9 cellular contexts compared by ENCODE assay signal in genomic region chr3:46087871-46088270, GRCh38.
DNase-seq lines count a peak whose midpoint lies in the region; ATAC-seq and TF ChIP-seq lines count a peak whose summit lies in the region.
"Had no signal": no experiment of that assay in that cellular context is flagged by ENCODE, and none has a peak within 500 bp of the region (broad histone marks: within the 10 kb centered on the region; RNA-seq: fewer than 3 reads in every experiment).

No MANE protein-coding gene starts in this region.

- intact Hi-C loops in left ventricle myocardium inferior (cut with micrococcal nuclease) (no loop called here), prostate gland (cut with DNase I) (loop anchor here (5.0 kb wide), 1 partner anchor 354 kb away; no protein-coding TSS in a partner anchor)

- DNase-seq in ACHN (peak; percentile 39), RPMI8226 (peak; percentile 71), left ventricle myocardium inferior (no peak), NCI-H1048 (lab: John Stamatoyannopoulos, UW) (no peak), prostate gland (ENCODE audit: low spot score) (no peak)
- DNase-seq in stimulated activated CD4-positive, alpha-beta T cell treated with anti-CD3 and anti-CD28 coated beads, Interleukin-1b, Interleukin-23, amount 100 ng/mL, for 48 hours: no peak
- DNase-seq: stimulated activated naive CD8-positive, alpha-beta T cell treated with anti-CD3 and anti-CD28 coated beads, Interleukin-15, Interleukin-2, amounts not matched to agents 100 U/mL and 50 U/mL, for 24 hours had no signal

- TF ChIP-seq POLR2A in prostate gland (IDR thresholded peaks at IDR 0.05): no peak

- in situ Hi-C loops in ACHN (cut with HindIII; ENCODE audit: low pct_ligation_motif_present, low pct_unique_long_range_greater_than_20kb, low sequenced_read_pairs): no loop called here

- H3K27me3 ChIP-seq in left ventricle myocardium inferior (ENCODE audit: low read depth) (no peaks in the 10 kb centered on the region), prostate gland (replicated peaks; ENCODE audit: insufficient read depth) (no peaks in the 10 kb centered on the region)

- H3K4me3 ChIP-seq in GM12875 (ENCODE audit: low read depth, low read length) (no peak overlapping the region), left ventricle myocardium inferior (no peak overlapping the region), prostate gland (no peak overlapping the region)

- WGBS in prostate gland: 77% methylated on average over 3 of the region's 3 CpGs

- H3K9me3 ChIP-seq in left ventricle myocardium inferior (replicated peaks) (no peaks in the 10 kb centered on the region), prostate gland (no peaks in the 10 kb centered on the region)

- H3K27ac ChIP-seq in left ventricle myocardium inferior (replicated peaks) (no peak overlapping the region), prostate gland (no peak overlapping the region)

- ATAC-seq in HG02938 (IDR thresholded peaks at IDR 0.05; ENCODE audit: unreplicated experiment): no peak
- ATAC-seq: stimulated activated naive CD8-positive, alpha-beta T cell treated with anti-CD3 and anti-CD28 coated beads, Interleukin-15, Interleukin-2, amounts not matched to agents 100 U/mL and 50 U/mL, for 24 hours had no signal

- TF ChIP-seq CTCF in GM12875 (IDR thresholded peaks at IDR 0.05; ENCODE audit: borderline replicate concordance, insufficient read depth, low read depth, low read length) (peak; percentile 35; the same call in 1 of the 2 replicates), left ventricle myocardium inferior (IDR thresholded peaks at IDR 0.05; ENCODE audit: borderline replicate concordance) (peak; percentile 31), prostate gland (IDR thresholded peaks at IDR 0.05) (no peak)

- no peaks in the 10 kb centered on the region for H3K36me3 ChIP-seq in left ventricle myocardium inferior
- H3K36me3 ChIP-seq in prostate gland: no peaks in the 10 kb centered on the region

- H3K4me1 ChIP-seq in left ventricle myocardium inferior (no peaks in the 10 kb centered on the region), prostate gland (replicated peaks) (no peaks in the 10 kb centered on the region)

Comparison
In these comparisons a context has a peak if more than half of its experiments do, and no peak if none do; other contexts are left out.
1. DNase-seq: peak in ACHN (single experiment) and RPMI8226 (single experiment); none in left ventricle myocardium inferior (single experiment), NCI-H1048 (single experiment), stimulated activated CD4-positive, alpha-beta T cell treated with anti-CD3 and anti-CD28 coated beads, Interleukin-1b, Interleukin-23, amount 100 ng/mL, for 48 hours (single experiment) and prostate gland (single experiment).
2. CTCF ChIP-seq: peak in GM12875 (single experiment) and left ventricle myocardium inferior (single experiment); none in prostate gland (0 of 4).